In genomic region chr5:174235226-174235992, GRCh38 we compare ENCODE assay signal across 20 cellular contexts.
DNase-seq lines count a peak whose midpoint lies in the region; ATAC-seq and TF ChIP-seq lines count a peak whose summit lies in the region.
"Had no signal": no experiment of that assay in that cellular context is flagged by ENCODE, and none has a peak within 500 bp of the region (broad histone marks: within the 10 kb centered on the region; RNA-seq: fewer than 3 reads in every experiment).

No MANE protein-coding gene starts in this region.

- H3K4me3 ChIP-seq in osteoblast (ENCODE audit: insufficient read depth, low read length) (peak overlapping the region; percentile 18), coronary artery (no peak overlapping the region)
- H3K4me3 ChIP-seq: A549, Peyer's patch, SK-N-MC had no signal

- H3K27me3 ChIP-seq in osteoblast (ENCODE audit: insufficient read depth, low read length): no peaks in the 10 kb centered on the region
- H3K27me3 ChIP-seq: Peyer's patch had no signal

- no peaks in the 10 kb centered on the region for H4K20me1 ChIP-seq in osteoblast (ENCODE audit: insufficient read depth, low read length)

- H3K27ac ChIP-seq in osteoblast (ENCODE audit: low read depth, low read length) (no peak overlapping the region), coronary artery (no peak overlapping the region)
- H3K27ac ChIP-seq: A549, Peyer's patch, SK-N-MC had no signal

- peak overlapping the region in 1 of 5 experiments; percentile 10 for H3K4me3 Mint-ChIP-seq in brain
- H3K4me3 Mint-ChIP-seq: IgD-negative memory B cell had no signal

- peak overlapping the region; percentile 57 for H3K4me2 ChIP-seq in osteoblast (ENCODE audit: insufficient read depth, low read length)
- H3K4me2 ChIP-seq: A549 had no signal

- no peaks in the 10 kb centered on the region for H3K36me3 Mint-ChIP-seq in brain
- H3K36me3 Mint-ChIP-seq: IgD-negative memory B cell had no signal

- no peak for TF ChIP-seq CTCF in brain (conservative IDR thresholded peaks at IDR 0.05)
- no peak for TF ChIP-seq CTCF in osteoblast (IDR thresholded peaks at IDR 0.05; ENCODE audit: extremely low read depth, low read depth, low read length)
- no peak for TF ChIP-seq CTCF in coronary artery (IDR thresholded peaks at IDR 0.05)

- peaks cover 9% of the 10 kb centered on the region for H3K27me3 Mint-ChIP-seq in brain

- no peaks in the 10 kb centered on the region for H3K79me2 ChIP-seq in osteoblast (ENCODE audit: insufficient read depth, low read length)

- H3K4me1 ChIP-seq in osteoblast (ENCODE audit: insufficient read depth, low read length): no peaks in the 10 kb centered on the region
- H3K4me1 ChIP-seq: A549, Peyer's patch had no signal

- peaks cover 32% of the 10 kb centered on the region for H3K4me1 Mint-ChIP-seq in brain

- H3K9me3 ChIP-seq in osteoblast (ENCODE audit: low read depth, low read length): peaks cover 2% of the 10 kb centered on the region
- H3K9me3 ChIP-seq: A549, Peyer's patch had no signal

- ATAC-seq in GM18909 (IDR thresholded peaks at IDR 0.05; ENCODE audit: poor library complexity, unreplicated experiment): no peak
- ATAC-seq: A549 had no signal

- H3K9me3 Mint-ChIP-seq in brain: peaks cover 6 to 12% (median 9%) of the 10 kb centered on the region in 5 experiments

- H3K27ac Mint-ChIP-seq in brain: peak overlapping the region in 3 of 5 experiments; percentile 32 to 66 (median 64)
- H3K27ac Mint-ChIP-seq: IgD-negative memory B cell had no signal

- peak overlapping the region; percentile 36 for H2AFZ ChIP-seq in osteoblast (ENCODE audit: low read length)

- DNase-seq in A172 (ENCODE audit: low spot score) (peak; percentile 74), M059J (ENCODE audit: low read depth) (peak; percentile 32), osteoblast (ENCODE audit: insufficient read length, low spot score, missing footprints) (no peak), ecto neural progenitor cell (ENCODE audit: low spot score) (no peak), hepatic stellate cell (ENCODE audit: low spot score) (no peak), coronary artery (ENCODE audit: low spot score) (no peak)
- DNase-seq: AML-193, COR-L47, HCEC 1CT, Kasumi-1, MV-4-11, NCI-H1436, NCI-H2081 treated with DMSO at 0.1 percent for 48 hours, Peyer's patch, Right ventricle myocardium superior had no signal

- H3K36me3 ChIP-seq in osteoblast (ENCODE audit: insufficient read depth, low read length): no peaks in the 10 kb centered on the region
- H3K36me3 ChIP-seq: Peyer's patch had no signal

Comparison
In these comparisons a context has a peak if more than half of its experiments do, and no peak if none do; other contexts are left out.
1. DNase-seq: peak in A172 (single experiment) and M059J (single experiment); none in osteoblast (single experiment), ecto neural progenitor cell (single experiment), hepatic stellate cell (single experiment) and coronary artery (single experiment).